11 cellular contexts compared by ENCODE assay signal in genomic region chr14:36605506-36605857, GRCh38. TPM values are rescaled to one million over a fixed set of nuclear protein-coding genes. Genes with fewer than 3 reads are reported as not detected.
DNase-seq lines count a peak whose midpoint lies in the region; ATAC-seq and TF ChIP-seq lines count a peak whose summit lies in the region.
"Had no signal": no experiment of that assay in that cellular context is flagged by ENCODE, and none has a peak within 500 bp of the region (broad histone marks: within the 10 kb centered on the region; RNA-seq: fewer than 3 reads in every experiment).

No MANE protein-coding gene starts in this region.

- H3K4me3 ChIP-seq in epithelial cell of proximal tubule (ENCODE audit: low read depth, low read length), result no peak overlapping the region
- H3K4me3 ChIP-seq: esophagus squamous epithelium, right atrium auricular region had no signal

- no peak for ATAC-seq in activated CD4-positive, CD25-positive, alpha-beta regulatory T cell treated with anti-CD3 and anti-CD28 coated beads, Interleukin-2, amount 50 U/mL, for 24 hours

- peak; percentile 29 for TF ChIP-seq CTCF in AG09319 (IDR thresholded peaks at IDR 0.05; ENCODE audit: low read depth, low read length)
- TF ChIP-seq CTCF in epithelial cell of proximal tubule (conservative IDR thresholded peaks at IDR 0.05; ENCODE audit: low read depth, low read length), result peak; percentile 42

- DNase-seq in AG09319 (ENCODE audit: extremely low read depth, low read depth), result no peak
- peak; percentile 15 for DNase-seq in EH (ENCODE audit: low read depth)
- DNase-seq in NCI-H2227 treated with DMSO at 0.1 percent for 48 hours (lab: John Stamatoyannopoulos, UW), result peak; percentile 28
- DNase-seq in epithelial cell of proximal tubule (ENCODE audit: low read depth), result no peak
- no peak for DNase-seq in AG08396 (ENCODE audit: low spot score)
- no peak for DNase-seq in anterior cingulate cortex (lab: John Stamatoyannopoulos, UW)
- DNase-seq: esophagus squamous epithelium; stimulated activated CD4-positive, alpha-beta T cell treated with anti-CD3 and anti-CD28 coated beads, Interleukin-4, amount 100 ng/mL, for 4 hours had no signal

RNA-seq across cellular contexts. Expression of gene NKX2-8, which starts 23.1 kb away (rescaled TPM):
- not detected in 2 replicates for total RNA-seq in epithelial cell of proximal tubule
- total RNA-seq: activated T-helper 2 cell treated with anti-CD3 and anti-CD28 coated beads, Interferon-gamma antibody, Interleukin-2, Interleukin-4, amounts not matched to agents 10 μg/mL and 5 μg/mL and 100 μg/mL, durations not matched to agents 14 hours and 24 hours and 36 hours; right atrium auricular region had no signal

RNA-seq across cellular contexts. Expression of gene PAX9, which starts 56.2 kb away (rescaled TPM):
- total RNA-seq in epithelial cell of proximal tubule, result 0.12 TPM in 1 of 2 replicates, not detected in the other
- total RNA-seq: activated T-helper 2 cell treated with anti-CD3 and anti-CD28 coated beads, Interferon-gamma antibody, Interleukin-2, Interleukin-4, amounts not matched to agents 10 μg/mL and 5 μg/mL and 100 μg/mL, durations not matched to agents 14 hours and 24 hours and 36 hours; right atrium auricular region had no signal

Comparison
In these comparisons a context has a peak if more than half of its experiments do, and no peak if none do; other contexts are left out.
1. DNase-seq: peak in EH (single experiment) and NCI-H2227 treated with DMSO at 0.1 percent for 48 hours (single experiment); none in AG09319 (single experiment), epithelial cell of proximal tubule (single experiment), AG08396 (single experiment) and anterior cingulate cortex (0 of 58).